Comparison of ENCODE assay signal across 1 cellular context in the genomic region with DNA sequence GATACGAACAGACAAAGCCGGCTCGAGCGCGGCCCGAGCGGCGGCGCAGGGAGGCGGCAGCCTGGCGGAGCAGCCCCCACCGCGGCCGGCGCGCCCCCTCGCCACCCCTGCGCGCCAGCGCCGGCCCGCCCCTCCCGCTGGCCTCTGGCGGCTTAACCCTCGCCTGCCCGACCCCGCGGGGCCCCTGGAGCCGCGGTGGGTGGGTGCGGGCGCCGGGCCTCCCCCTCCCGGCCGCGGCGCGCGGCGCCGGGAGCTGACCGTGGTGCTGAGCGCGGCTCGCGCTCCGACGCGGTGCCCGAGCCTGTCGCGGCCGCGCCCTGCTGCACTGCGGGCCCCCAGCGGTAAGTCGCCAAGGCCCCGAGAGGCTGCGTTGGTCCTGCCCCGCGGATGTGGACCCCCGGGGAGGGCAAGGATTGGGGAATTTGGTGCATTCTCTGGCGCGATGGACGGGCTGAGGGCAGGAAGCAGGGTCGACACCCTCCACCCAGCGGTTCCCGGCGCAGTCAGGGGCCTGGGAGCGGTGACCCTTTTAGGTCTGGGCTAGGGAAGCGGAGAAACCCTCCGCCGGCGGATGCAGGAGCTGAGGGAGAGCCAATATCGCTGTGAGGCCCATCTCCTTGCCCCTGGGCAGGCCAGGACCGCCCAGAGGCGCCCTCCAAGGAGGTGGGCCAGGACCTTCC.
A peak's percentile ranks its signal among the peaks of the same experiment; 100 is the strongest.
TF ChIP-seq lines count a peak whose summit lies in the region.

No MANE protein-coding gene starts in this region.

TF ChIP-seq in WTC11, 78 proteins besides CTCF, POLR2A, EP300 and RAD21 (continued from another document):
- TF ChIP-seq, protein P1, sequence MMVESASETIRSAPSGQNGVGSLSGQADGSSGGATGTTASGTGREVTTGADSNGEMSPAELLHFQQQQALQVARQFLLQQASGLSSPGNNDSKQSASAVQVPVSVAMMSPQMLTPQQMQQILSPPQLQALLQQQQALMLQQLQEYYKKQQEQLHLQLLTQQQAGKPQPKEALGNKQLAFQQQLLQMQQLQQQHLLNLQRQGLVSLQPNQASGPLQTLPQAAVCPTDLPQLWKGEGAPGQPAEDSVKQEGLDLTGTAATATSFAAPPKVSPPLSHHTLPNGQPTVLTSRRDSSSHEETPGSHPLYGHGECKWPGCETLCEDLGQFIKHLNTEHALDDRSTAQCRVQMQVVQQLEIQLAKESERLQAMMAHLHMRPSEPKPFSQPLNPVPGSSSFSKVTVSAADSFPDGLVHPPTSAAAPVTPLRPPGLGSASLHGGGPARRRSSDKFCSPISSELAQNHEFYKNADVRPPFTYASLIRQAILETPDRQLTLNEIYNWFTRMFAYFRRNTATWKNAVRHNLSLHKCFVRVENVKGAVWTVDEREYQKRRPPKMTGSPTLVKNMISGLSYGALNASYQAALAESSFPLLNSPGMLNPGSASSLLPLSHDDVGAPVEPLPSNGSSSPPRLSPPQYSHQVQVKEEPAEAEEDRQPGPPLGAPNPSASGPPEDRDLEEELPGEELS (CRISPR knock-in tag; IDR thresholded peaks at IDR 0.05) = 0 out of 2 replicates have a peak, but pooled peaks have one; percentile 61
- TF ChIP-seq ARID4B (CRISPR knock-in tag; IDR thresholded peaks at IDR 0.05; ENCODE audit: borderline replicate concordance) (0 out of 2 replicates have a peak, but pooled peaks have one; percentile 16), ZNF317 (CRISPR knock-in tag; IDR thresholded peaks at IDR 0.05; ENCODE audit: borderline replicate concordance, low read depth) (0 out of 2 replicates have a peak, but pooled peaks have one; percentile 43), FOXP1 (CRISPR knock-in tag; IDR thresholded peaks at IDR 0.05; ENCODE audit: borderline replicate concordance) (peak; percentile 94), MAX (CRISPR knock-in tag; IDR thresholded peaks at IDR 0.05) (no peak)
